17 cellular contexts compared by ENCODE assay signal in the genomic region with DNA sequence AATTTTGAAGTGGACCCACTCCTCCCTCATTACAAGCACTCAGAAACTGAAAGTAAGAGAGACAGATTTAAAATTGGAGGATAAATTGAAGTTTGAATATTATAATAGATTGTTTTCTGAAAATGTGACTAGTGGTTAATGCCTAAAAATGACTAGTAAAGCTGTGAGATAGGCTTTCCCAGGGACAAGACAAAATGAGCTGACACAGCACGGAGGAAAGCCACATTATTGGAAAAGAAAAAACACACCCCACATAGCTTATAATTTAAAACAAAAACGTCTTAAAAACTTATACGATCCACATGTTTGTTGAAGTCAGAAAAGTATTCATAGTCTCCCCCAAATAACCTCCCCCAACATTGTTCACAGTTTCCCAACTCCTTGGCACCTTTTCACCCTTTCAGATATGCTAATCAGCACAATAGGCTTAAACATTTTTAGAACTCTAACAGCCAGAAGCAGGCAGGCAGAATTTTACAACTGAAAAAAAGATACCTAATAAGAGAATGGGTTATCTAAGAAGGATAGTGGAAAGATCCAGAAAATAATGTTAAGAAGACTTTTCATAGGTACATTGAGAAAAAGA. TPM values are rescaled to one million over a fixed set of nuclear protein-coding genes. Genes with fewer than 3 reads are reported as not detected.
A peak's percentile ranks its signal among the peaks of the same experiment; 100 is the strongest.
DNase-seq lines count a peak whose midpoint lies in the region; ATAC-seq and TF ChIP-seq lines count a peak whose summit lies in the region.
"Had no signal": no experiment of that assay in that cellular context is flagged by ENCODE, and none has a peak within 500 bp of the region (broad histone marks: within the 10 kb centered on the region; RNA-seq: fewer than 3 reads in every experiment).

No MANE protein-coding gene starts in this region.

- no peak for TF ChIP-seq CTCF in PC-9 (conservative IDR thresholded peaks at IDR 0.05)
- TF ChIP-seq CTCF in esophagus muscularis mucosa (IDR thresholded peaks at IDR 0.05), result no peak
- no peak for TF ChIP-seq CTCF in left lung (IDR thresholded peaks at IDR 0.05)
- no peak for TF ChIP-seq CTCF in testis (IDR thresholded peaks at IDR 0.05)

- no peaks in the 10 kb centered on the region for H4K20me1 ChIP-seq in PC-9 (ENCODE audit: insufficient read depth)

- no peaks in the 10 kb centered on the region for H3K9me3 Mint-ChIP-seq in T-helper 2 cell treated with Interferon-gamma antibody and Interleukin-4, amounts not matched to agents 5 μg/mL and 100 μg/mL, for 36 hours
- H3K9me3 Mint-ChIP-seq: neural crest cell had no signal

- CTCF ChIA-PET in PC-9 (lab: Charles Lee), result no interaction called here

- H3K36me3 Mint-ChIP-seq in T-helper 2 cell treated with Interferon-gamma antibody and Interleukin-4, amounts not matched to agents 5 μg/mL and 100 μg/mL, for 36 hours (ENCODE audit: low read depth), result no peaks in the 10 kb centered on the region

- no TSS peak for BruUV-seq in PC-9 (replicated peaks; lab: Mats Ljungman, UMichigan)

- no peak overlapping the region for H3K4me3 Mint-ChIP-seq in T-helper 2 cell treated with Interferon-gamma antibody and Interleukin-4, amounts not matched to agents 5 μg/mL and 100 μg/mL, for 36 hours
- H3K4me3 Mint-ChIP-seq: neural crest cell had no signal

- intact Hi-C loops in PC-9 (cut with micrococcal nuclease; ENCODE audit: unreplicated experiment), result no loop called here
- intact Hi-C loops in esophagus muscularis mucosa (cut with DNase I), result no loop called here
- intact Hi-C loops in left lung (cut with DNase I), result no loop called here
- intact Hi-C loops in testis (cut with DNase I; ENCODE audit: low total_unique reads), result no loop called here

- H3K27me3 ChIP-seq in PC-9 (ENCODE audit: insufficient read depth, low read depth) (no peaks in the 10 kb centered on the region), esophagus muscularis mucosa (no peaks in the 10 kb centered on the region), left lung (no peaks in the 10 kb centered on the region), testis (no peaks in the 10 kb centered on the region)

- 48% methylated on average over 3 of the region's 3 CpGs for WGBS in esophagus muscularis mucosa
- WGBS in testis, 2 donors, result 27 to 30% methylated on average over 3 of the region's 3 CpGs

- H3K4me1 Mint-ChIP-seq in T-helper 2 cell treated with Interferon-gamma antibody and Interleukin-4, amounts not matched to agents 5 μg/mL and 100 μg/mL, for 36 hours (ENCODE audit: low read depth), result no peaks in the 10 kb centered on the region
- H3K4me1 Mint-ChIP-seq: neural crest cell had no signal

- peak overlapping the region; percentile 10; the same call in 1 of the 2 replicates for H2AFZ ChIP-seq in PC-9

- H3K27me3 Mint-ChIP-seq in T-helper 2 cell treated with Interferon-gamma antibody and Interleukin-4, amounts not matched to agents 5 μg/mL and 100 μg/mL, for 36 hours (ENCODE audit: low read depth), result peaks cover 2% of the 10 kb centered on the region

- no peak for DNase-seq in PC-9
- no peak for DNase-seq in esophagus muscularis mucosa (ENCODE audit: extremely low spot score)
- no peak for DNase-seq in left lung
- no peak for DNase-seq in testis
- DNase-seq in T-helper 2 cell treated with Interferon-gamma antibody and Interleukin-4, amounts not matched to agents 5 μg/mL and 100 μg/mL, for 36 hours (ENCODE audit: low spot score), result no peak
- DNase-seq in glomerular visceral epithelial cell (ENCODE audit: extremely low spot score), result no peak
- DNase-seq: activated effector memory CD4-positive, alpha-beta T cell treated with Interleukin-2 at 50 U/mL for 16 hours; cerebellar nuclear complex; effector memory CD4-positive, alpha-beta T cell; KG1; midbrain; NCI-H2029; stimulated activated CD4-positive, alpha-beta T cell treated with anti-CD3 and anti-CD28 coated beads, Interleukin-12 subunit alpha, Interleukin-12 subunit beta, amount 100 ng/mL, for 4 hours; stimulated activated CD8-positive, alpha-beta memory T cell treated with anti-CD3 and anti-CD28 coated beads, Interleukin-4, amount 100 ng/mL, for 48 hours had no signal

- H3K27ac ChIP-seq in PC-9 (no peak overlapping the region), esophagus muscularis mucosa (replicated peaks in 1 of 4) (no peak overlapping the region), left lung (peak overlapping the region; percentile 5 to 54), testis (peak overlapping the region; percentile 32 to 79)

- H3K4me3 ChIP-seq in PC-9 (no peak overlapping the region), esophagus muscularis mucosa (peak overlapping the region in 3 of 4 donors; percentile 12 to 41 (median 15)), left lung (no peak overlapping the region), testis (no peak overlapping the region)

- H3F3A ChIP-seq in PC-9 (ENCODE audit: insufficient read depth, low read depth), result no peaks in the 10 kb centered on the region

- POLR2A ChIA-PET in PC-9 (lab: Charles Lee; ENCODE audit: unreplicated experiment), result interaction anchor here (0.6 kb wide), 1 partner anchor 80 kb away, joined by 4 read pairs; a partner anchor contains a TSS

- H3K9me3 ChIP-seq in PC-9 (ENCODE audit: insufficient read depth, low read depth) (no peaks in the 10 kb centered on the region; the same call in 1 of the 2 replicates), esophagus muscularis mucosa (no peaks in the 10 kb centered on the region), left lung (no peaks in the 10 kb centered on the region), testis (no peaks in the 10 kb centered on the region)

- H3K4me1 ChIP-seq in PC-9 (replicated peaks; ENCODE audit: insufficient read depth) (no peaks in the 10 kb centered on the region), esophagus muscularis mucosa (peaks cover 0 to 4% (median 0%) of the 10 kb centered on the region in 4 donors), left lung (peaks cover 0 to 7% of the 10 kb centered on the region in 2 donors), testis (peaks cover 14% of the 10 kb centered on the region)

- no peak for TF ChIP-seq POLR2A in esophagus muscularis mucosa (IDR thresholded peaks at IDR 0.05; ENCODE audit: low read depth)
- no peak for TF ChIP-seq POLR2A in testis (IDR thresholded peaks at IDR 0.05)

- H3K9me2 ChIP-seq in PC-9 (ENCODE audit: insufficient read depth), result no peaks in the 10 kb centered on the region

- H3K36me3 ChIP-seq in PC-9 (ENCODE audit: low read depth) (no peaks in the 10 kb centered on the region), esophagus muscularis mucosa (no peaks in the 10 kb centered on the region), left lung (no peaks in the 10 kb centered on the region), testis (ENCODE audit: low read depth, missing control alignments) (no peaks in the 10 kb centered on the region)

- H3K4me2 ChIP-seq in PC-9, result peak overlapping the region; percentile 23; the same call in 1 of the 2 replicates

- peak; percentile 39 for ATAC-seq in left lung
- no peak for ATAC-seq in HG03432 (IDR thresholded peaks at IDR 0.05; ENCODE audit: unreplicated experiment)

- no peaks in the 10 kb centered on the region for H3K79me2 ChIP-seq in PC-9 (ENCODE audit: low read depth)

- H3K27ac Mint-ChIP-seq in T-helper 2 cell treated with Interferon-gamma antibody and Interleukin-4, amounts not matched to agents 5 μg/mL and 100 μg/mL, for 36 hours, result no peak overlapping the region

- TF ChIP-seq EP300 in esophagus muscularis mucosa (IDR thresholded peaks at IDR 0.05), result no peak

RNA-seq across cellular contexts. Expression of a gene that starts 6.1 kb away (rescaled TPM):
- not detected in 2 replicates for total RNA-seq in PC-9 (2021)
- 1,000 to 10,000 TPM in 1 of 4 donors, 100 to 1,000 TPM in 3; 713 to 1,019 (median 874) TPM for total RNA-seq in esophagus muscularis mucosa
- total RNA-seq in left lung, result 100 to 1,000 TPM; 253 to 376 TPM
- 100 to 1,000 TPM; 147 to 165 TPM for total RNA-seq in testis
- polyA plus RNA-seq in testis (ENCODE audit: insufficient read depth, low read depth, low replicate concordance), result 330 TPM
- total RNA-seq: fibroblast of villous mesenchyme had no signal

Comparison
In these comparisons a context has a peak if more than half of its experiments do, and no peak if none do; other contexts are left out.
1. H3K27ac ChIP-seq: peak in left lung (2 of 2) and testis (2 of 2); none in PC-9 (single experiment) and esophagus muscularis mucosa (0 of 4).
2. H3K4me3 ChIP-seq: peak in esophagus muscularis mucosa (3 of 4); none in PC-9 (single experiment), left lung (0 of 2) and testis (0 of 2).
3. RNA of a gene that starts 6.1 kb away (total RNA-seq): 713 to 1,019 TPM in esophagus muscularis mucosa, 253 to 376 TPM in left lung and 147 to 165 TPM in testis; not detected in PC-9; every median in the first group is over 100 times any median in the second.